Comparison of ENCODE assay signal across 1 cellular context in genomic region chr1:159012495-159012894, GRCh38.
TF ChIP-seq lines count a peak whose summit lies in the region.

No MANE protein-coding gene starts in this region.

TF ChIP-seq in GM12878, 131 proteins besides CTCF, POLR2A, EP300 and RAD21 (continued from another document):
- TF ChIP-seq ZBTB33 (IDR thresholded peaks at IDR 0.05): no peak
